9 cellular contexts compared by ENCODE assay signal in the genomic region with DNA sequence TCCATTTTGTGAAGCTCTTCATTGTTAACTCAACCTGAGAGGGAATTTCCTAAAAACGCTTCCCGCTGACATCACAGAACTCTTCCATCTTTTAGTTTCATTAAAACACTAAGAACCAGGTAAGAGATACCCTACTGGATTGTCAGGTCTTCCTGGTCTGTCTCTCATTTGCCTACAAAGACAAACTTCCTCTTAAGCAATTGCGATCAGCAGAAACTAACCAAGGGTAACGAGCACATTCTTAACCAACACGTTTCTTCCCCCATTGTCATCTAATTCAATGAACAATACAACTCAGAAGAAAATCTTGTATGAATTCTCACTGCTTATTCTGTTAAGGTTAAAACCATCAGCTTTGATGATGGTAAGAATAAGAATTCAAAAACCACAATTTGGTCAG. TPM values are rescaled to one million over a fixed set of nuclear protein-coding genes. Genes with fewer than 3 reads are reported as not detected.
DNase-seq lines count a peak whose midpoint lies in the region; ATAC-seq, FAIRE-seq and TF ChIP-seq lines count a peak whose summit lies in the region.
"Had no signal": no experiment of that assay in that cellular context is flagged by ENCODE, and none has a peak within 500 bp of the region (broad histone marks: within the 10 kb centered on the region; RNA-seq: fewer than 3 reads in every experiment).

No MANE protein-coding gene starts in this region.

- no peak for FAIRE-seq in HTR-8/SVneo (lab: Jason Lieb, UNC)
- no peak for FAIRE-seq in D721Med (lab: Jason Lieb, UNC)

- peak; percentile 21 for DNase-seq in CD1c-positive myeloid dendritic cell (ENCODE audit: extremely low spot score)
- no peak for DNase-seq in activated naive CD8-positive, alpha-beta T cell treated with anti-CD3 and anti-CD28 coated beads for 36 hours
- DNase-seq in HTR-8/SVneo (ENCODE audit: insufficient read length, low spot score) = no peak
- no peak for DNase-seq in D721Med (ENCODE audit: insufficient read length, low spot score)
- no peak for DNase-seq in HUDEP-2 (lab: John Stamatoyannopoulos, UW; ENCODE audit: unreplicated experiment in 76 of 76)
- DNase-seq in NCI-H774 (lab: John Stamatoyannopoulos, UW) = no peak
- DNase-seq: lower lobe of right lung had no signal

- no peaks in the 10 kb centered on the region for H3K9me3 Mint-ChIP-seq in activated naive CD8-positive, alpha-beta T cell treated with anti-CD3 and anti-CD28 coated beads for 36 hours

- H3K27me3 Mint-ChIP-seq in activated naive CD8-positive, alpha-beta T cell treated with anti-CD3 and anti-CD28 coated beads for 36 hours = no peaks in the 10 kb centered on the region

- peaks cover 75% of the 10 kb centered on the region for H3K4me1 Mint-ChIP-seq in activated naive CD8-positive, alpha-beta T cell treated with anti-CD3 and anti-CD28 coated beads for 36 hours

- H3K4me3 Mint-ChIP-seq in activated naive CD8-positive, alpha-beta T cell treated with anti-CD3 and anti-CD28 coated beads for 36 hours = no peak overlapping the region

- peak; percentile 48 for ATAC-seq in GM21390 (IDR thresholded peaks at IDR 0.05; ENCODE audit: unreplicated experiment)
- ATAC-seq in HG03460 (IDR thresholded peaks at IDR 0.05; ENCODE audit: unreplicated experiment) = peak; percentile 58
- ATAC-seq: lower lobe of right lung had no signal

- peak overlapping the region; percentile 3 for H3K27ac Mint-ChIP-seq in activated naive CD8-positive, alpha-beta T cell treated with anti-CD3 and anti-CD28 coated beads for 36 hours

- peaks cover 64% of the 10 kb centered on the region for H3K36me3 Mint-ChIP-seq in activated naive CD8-positive, alpha-beta T cell treated with anti-CD3 and anti-CD28 coated beads for 36 hours

- no peak for TF ChIP-seq CTCF in D721Med (IDR thresholded peaks at IDR 0.05; ENCODE audit: insufficient read depth, missing control alignments)

RNA-seq across cellular contexts. Expression of gene FBXW11, which starts 6.6 kb away (rescaled TPM):
- total RNA-seq in activated naive CD8-positive, alpha-beta T cell treated with anti-CD3 and anti-CD28 coated beads for 36 hours = 10 to 100 TPM; 55.1 to 60.8 TPM
